Comparison of ENCODE assay signal across 18 cellular contexts in genomic region chr19:44719262-44719701, GRCh38. TPM values are rescaled to one million over a fixed set of nuclear protein-coding genes. Genes with fewer than 3 reads are reported as not detected.
DNase-seq lines count a peak whose midpoint lies in the region; ATAC-seq, FAIRE-seq and TF ChIP-seq lines count a peak whose summit lies in the region.
"Had no signal": no experiment of that assay in that cellular context is flagged by ENCODE, and none has a peak within 500 bp of the region (broad histone marks: within the 10 kb centered on the region; RNA-seq: fewer than 3 reads in every experiment).

No MANE protein-coding gene starts in this region.

- FAIRE-seq in K562 (lab: Jason Lieb, UNC) = no peak
- FAIRE-seq: H54 had no signal

- TF ChIP-seq CTCF in left ventricle myocardium inferior (IDR thresholded peaks at IDR 0.05; ENCODE audit: borderline replicate concordance) = no peak
- TF ChIP-seq CTCF in K562 (IDR thresholded peaks at IDR 0.05 in 2 of 3, conservative IDR thresholded peaks at IDR 0.05 in 1 of 3; ENCODE audit: insufficient read depth in 2 of 3, low read depth in 1 of 3, low read length in 3 of 3) = no peak
- no peak for TF ChIP-seq CTCF in mesothelial cell of epicardium (IDR thresholded peaks at IDR 0.05; ENCODE audit: unreplicated experiment)
- TF ChIP-seq CTCF in vagina (IDR thresholded peaks at IDR 0.05) = no peak

- peaks cover 40% of the 10 kb centered on the region for H3K4me1 ChIP-seq in left ventricle myocardium inferior
- H3K4me1 ChIP-seq in K562 (replicated peaks in 1 of 2; ENCODE audit: control insufficient read depth in 2 of 2, insufficient read depth in 2 of 2, low read length in 2 of 2) = peaks cover 9 to 24% of the 10 kb centered on the region in 2 experiments
- peaks cover 22% of the 10 kb centered on the region for H3K4me1 ChIP-seq in vagina

- no peak overlapping the region for H3K4me3 Mint-ChIP-seq in mesothelial cell of epicardium
- H3K4me3 Mint-ChIP-seq: activated CD4-positive, alpha-beta memory T cell treated with anti-CD3 and anti-CD28 coated beads for 36 hours; activated T-cell treated with anti-CD3 and anti-CD28 coated beads, Interleukin-2, amount 50 U/mL, for 24 hours; stimulated activated naive CD8-positive, alpha-beta T cell treated with anti-CD3 and anti-CD28 coated beads, Interleukin-15, Interleukin-2, amounts not matched to agents 100 ng/mL and 50 ng/mL, for 24 hours had no signal

- H3K27ac ChIP-seq in left ventricle myocardium inferior (replicated peaks) (peak overlapping the region; percentile 90), K562 (ENCODE audit: extremely low read depth, low read depth, low read length) (no peak overlapping the region), vagina (peak overlapping the region; percentile 75)
- H3K27ac ChIP-seq: brain microvascular endothelial cell had no signal

- no peaks in the 10 kb centered on the region for H4K20me1 ChIP-seq in K562 (replicated peaks; ENCODE audit: control insufficient read depth, insufficient read depth, low read length)

- POLR2A ChIA-PET in K562 (lab: Yijun Ruan, JAX) = interaction anchor here (0.8 kb wide), 1 partner anchor 41 kb away, joined by 3 read pairs; no protein-coding TSS in a partner anchor

- H3K9me1 ChIP-seq in K562 (ENCODE audit: control insufficient read depth, insufficient read depth, low read length) = no peaks in the 10 kb centered on the region

- intact Hi-C loops in left ventricle myocardium inferior (cut with micrococcal nuclease) (no loop called here), left ventricle myocardium superior (cut with micrococcal nuclease) (no loop called here), K562 (cut with micrococcal nuclease) (no loop called here), vagina (cut with DNase I) (no loop called here)

- ATAC-seq in left ventricle myocardium superior = no peak
- ATAC-seq in K562 = no peak
- ATAC-seq in HG02840 (IDR thresholded peaks at IDR 0.05; ENCODE audit: low FRiP score, unreplicated experiment) = no peak
- ATAC-seq in GM18519 (IDR thresholded peaks at IDR 0.05; ENCODE audit: low FRiP score, unreplicated experiment) = no peak

- peaks cover 22% of the 10 kb centered on the region for H3K4me1 Mint-ChIP-seq in mesothelial cell of epicardium

- peak overlapping the region; percentile 43 for H3K27ac Mint-ChIP-seq in mesothelial cell of epicardium
- H3K27ac Mint-ChIP-seq: activated CD4-positive, alpha-beta memory T cell treated with anti-CD3 and anti-CD28 coated beads for 36 hours; activated T-cell treated with anti-CD3 and anti-CD28 coated beads, Interleukin-2, amount 50 U/mL, for 24 hours; stimulated activated naive CD8-positive, alpha-beta T cell treated with anti-CD3 and anti-CD28 coated beads, Interleukin-15, Interleukin-2, amounts not matched to agents 100 ng/mL and 50 ng/mL, for 24 hours had no signal

- H3K9me3 Mint-ChIP-seq in mesothelial cell of epicardium = peaks cover 13% of the 10 kb centered on the region

- H3K9me3 ChIP-seq in left ventricle myocardium inferior (replicated peaks) (peaks cover 12% of the 10 kb centered on the region), K562 (replicated peaks; ENCODE audit: control insufficient read depth, insufficient read depth, low read depth, low read length) (peaks cover 10% of the 10 kb centered on the region), vagina (no peaks in the 10 kb centered on the region)

- TF ChIP-seq POLR2A in K562 (conservative IDR thresholded peaks at IDR 0.05) (no peak), vagina (IDR thresholded peaks at IDR 0.05) (no peak)

- no TSS peak for BruUV-seq in K562 (replicated peaks; lab: Mats Ljungman, UMichigan)

- no peaks in the 10 kb centered on the region for H3K27me3 ChIP-seq in left ventricle myocardium inferior (ENCODE audit: low read depth)
- H3K27me3 ChIP-seq in K562 (ENCODE audit: control insufficient read depth in 2 of 2, insufficient read depth in 2 of 2, low read length in 2 of 2) = no peaks in the 10 kb centered on the region
- no peaks in the 10 kb centered on the region for H3K27me3 ChIP-seq in vagina
- H3K27me3 ChIP-seq: brain microvascular endothelial cell, SJSA1 had no signal

- H3K36me3 Mint-ChIP-seq in mesothelial cell of epicardium = no peaks in the 10 kb centered on the region
- H3K36me3 Mint-ChIP-seq: activated CD4-positive, alpha-beta memory T cell treated with anti-CD3 and anti-CD28 coated beads for 36 hours had no signal

- no peaks in the 10 kb centered on the region for H3K27me3 Mint-ChIP-seq in mesothelial cell of epicardium (ENCODE audit: low read depth)
- H3K27me3 Mint-ChIP-seq: stimulated activated naive CD8-positive, alpha-beta T cell treated with anti-CD3 and anti-CD28 coated beads, Interleukin-15, Interleukin-2, amounts not matched to agents 100 ng/mL and 50 ng/mL, for 24 hours had no signal

- H3K79me2 ChIP-seq in K562 (ENCODE audit: control insufficient read depth, insufficient read depth, low read length) = no peaks in the 10 kb centered on the region

- no peak for TF ChIP-seq RAD21 in K562 (CRISPR knock-in tag; conservative IDR thresholded peaks at IDR 0.05 in 1 of 2, IDR thresholded peaks at IDR 0.05 in 1 of 2)

- in situ Hi-C loops in K562 (cut with MboI) = no loop called here

- peak overlapping the region in 1 of 2 experiments; percentile 54; a peak in 1 of 4 replicates for H3K9ac ChIP-seq in K562 (ENCODE audit: insufficient read depth in 1 of 2, low read depth in 2 of 2, low read length in 2 of 2)

- CTCF ChIA-PET in K562 (lab: Yijun Ruan, JAX; ENCODE audit: low intra/inter-chr PET ratio) = no interaction called here

- no peak overlapping the region for H3K4me2 ChIP-seq in K562 (ENCODE audit: insufficient read depth, low read length)

- H3K36me3 ChIP-seq in left ventricle myocardium inferior (no peaks in the 10 kb centered on the region), K562 (ENCODE audit: control insufficient read depth, insufficient read depth, low read length) (no peaks in the 10 kb centered on the region), vagina (no peaks in the 10 kb centered on the region)
- H3K36me3 ChIP-seq: brain microvascular endothelial cell, SJSA1 had no signal

- DNase-seq in left ventricle myocardium inferior (no peak), left ventricle myocardium superior (no peak), K562 (ENCODE audit: extremely low read depth in 1 of 4, low spot score in 3 of 4) (no peak), mesothelial cell of epicardium (ENCODE audit: low spot score in 2 of 2, unreplicated experiment in 2 of 2) (no peak), vagina (ENCODE audit: extremely low spot score in 2 of 2) (no peak), NCI-H524 treated with DMSO at 0.1 percent for 48 hours (lab: John Stamatoyannopoulos, UW) (no peak)
- DNase-seq: activated CD4-positive, alpha-beta memory T cell treated with anti-CD3 and anti-CD28 coated beads for 36 hours; activated naive CD4-positive, alpha-beta T cell treated with anti-CD3 and anti-CD28 coated beads, Interleukin-2, amount 50 U/mL, for 16 hours; activated T-cell treated with anti-CD3 and anti-CD28 coated beads, Interleukin-2, amount 50 U/mL, for 24 hours; brain microvascular endothelial cell; GF-D8; NCI-H1436 had no signal

- 36% methylated on average over 7 of the region's 8 CpGs for WGBS in K562 (ENCODE audit: insufficient coverage, low coverage, missing lambda C conversion rate)

- H2AFZ ChIP-seq in K562 (ENCODE audit: low read depth, low read length) = no peak overlapping the region

- H3K4me3 ChIP-seq in left ventricle myocardium inferior (no peak overlapping the region), K562 (no peak overlapping the region), vagina (no peak overlapping the region)

- TF ChIP-seq EP300 in K562 (IDR thresholded peaks at IDR 0.05; ENCODE audit: low read length) = no peak

RNA-seq across cellular contexts. Expression of gene CEACAM16, which starts 20.3 kb away (rescaled TPM):
- total RNA-seq in left ventricle myocardium inferior (not detected), left ventricle myocardium superior (not detected), K562 (2014; rRNA removed) (not detected in 2 replicates), K562 (2014; rRNA removed; fragmentation: Illumina TruSeq; extraction: Trizol) (not detected in 2 replicates), K562 (2015; rRNA removed; fragmentation: Illumina TruSeq; extraction: Trizol) (not detected in 2 replicates), K562 (2021) (not detected in 2 replicates), mesothelial cell of epicardium (not detected in 3 replicates), vagina (not detected)
- total RNA-seq in K562 (2011; cell fraction: chromatin; rRNA removed; ENCODE audit: low replicate concordance) = not detected in 2 replicates
- total RNA-seq in K562 (2011; cell fraction: nucleolus; rRNA removed) = not detected in 2 replicates
- not detected in 2 replicates for total RNA-seq in K562 (2011; cell fraction: nucleoplasm; rRNA removed)
- polyA plus RNA-seq in K562 (2011; rRNA removed) (not detected in 2 replicates), K562 (2014; fragmentation: Illumina TruSeq; extraction: Trizol) (not detected in 2 replicates), K562 (2014; fragmentation: Nextera tagmentation; extraction: Ambion mirVana) (not detected), K562 (2014; rRNA removed) (not detected in 2 replicates)
- not detected in 2 replicates for polyA plus RNA-seq in K562 (2011; cell fraction: cytosol; rRNA removed)
- polyA plus RNA-seq in K562 (2011; cell fraction: nucleus; rRNA removed) = not detected in 2 replicates
- not detected in 2 replicates for polyA plus RNA-seq in K562 (2012)
- polyA minus RNA-seq in K562 (2011; rRNA and poly(A)+ RNA removed) = not detected in 2 replicates
- polyA minus RNA-seq in K562 (2011; cell fraction: cytosol; rRNA and poly(A)+ RNA removed) = not detected in 2 replicates
- not detected in 2 replicates for polyA minus RNA-seq in K562 (2011; cell fraction: nucleus; rRNA and poly(A)+ RNA removed)
- total RNA-seq: activated CD4-positive, alpha-beta memory T cell treated with anti-CD3 and anti-CD28 coated beads for 36 hours; pulmonary artery endothelial cell; SJSA1 had no signal

RNA-seq across cellular contexts. Expression of gene BCL3, which starts 29.2 kb away (rescaled TPM):
- total RNA-seq in left ventricle myocardium inferior (15.0 TPM), left ventricle myocardium superior (14.5 TPM), K562 (2014; rRNA removed) (1.1 TPM in 2 replicates), K562 (2014; rRNA removed; fragmentation: Illumina TruSeq; extraction: Trizol) (0.07 TPM in 1 of 2 replicates, not detected in the other), K562 (2015; rRNA removed; fragmentation: Illumina TruSeq; extraction: Trizol) (0.33 and 0.72 TPM in 2 replicates), K562 (2021) (1.9 and 2.4 TPM in 2 replicates), mesothelial cell of epicardium (14.9 to 21.5 TPM (median 20.1 TPM) in 3 replicates), vagina (86.9 TPM)
- 3.7 and 11.5 TPM in 2 replicates for total RNA-seq in K562 (2011; cell fraction: chromatin; rRNA removed; ENCODE audit: low replicate concordance)
- total RNA-seq in K562 (2011; cell fraction: nucleolus; rRNA removed) = 6.4 and 6.8 TPM in 2 replicates
- 2.5 and 7.1 TPM in 2 replicates for total RNA-seq in K562 (2011; cell fraction: nucleoplasm; rRNA removed)
- polyA plus RNA-seq in K562 (2011; rRNA removed) (0.28 and 1.2 TPM in 2 replicates), K562 (2014; fragmentation: Illumina TruSeq; extraction: Trizol) (0.67 and 0.93 TPM in 2 replicates), K562 (2014; fragmentation: Nextera tagmentation; extraction: Ambion mirVana) (under 1 TPM in 1 of 2 experiments, not detected in 1; 0.03 TPM), K562 (2014; rRNA removed) (0.97 and 2.4 TPM in 2 replicates)
- polyA plus RNA-seq in K562 (2011; cell fraction: cytosol; rRNA removed) = 0.43 and 2.4 TPM in 2 replicates
- 5.5 and 6.5 TPM in 2 replicates for polyA plus RNA-seq in K562 (2011; cell fraction: nucleus; rRNA removed)
- 2.5 and 9.1 TPM in 2 replicates for polyA plus RNA-seq in K562 (2012)
- 0.21 TPM in 1 of 2 replicates, not detected in the other for polyA minus RNA-seq in K562 (2011; rRNA and poly(A)+ RNA removed)
- 2.5 TPM in 2 replicates for polyA minus RNA-seq in K562 (2011; cell fraction: cytosol; rRNA and poly(A)+ RNA removed)
- polyA minus RNA-seq in K562 (2011; cell fraction: nucleus; rRNA and poly(A)+ RNA removed) = 0.78 and 2.3 TPM in 2 replicates

RNA-seq across cellular contexts. Expression of gene CEACAM19, which starts 48.0 kb away (rescaled TPM):
- 2.2 TPM for total RNA-seq in left ventricle myocardium inferior
- total RNA-seq in left ventricle myocardium superior = 4.2 TPM
- 0.65 and 0.67 TPM in 2 replicates for total RNA-seq in K562 (2011; cell fraction: chromatin; rRNA removed; ENCODE audit: low replicate concordance)
- 0.67 and 0.79 TPM in 2 replicates for total RNA-seq in K562 (2011; cell fraction: nucleolus; rRNA removed)
- total RNA-seq in K562 (2011; cell fraction: nucleoplasm; rRNA removed) = not detected in 2 replicates
- total RNA-seq in K562 (2014; rRNA removed) = 0.49 TPM in 1 of 2 replicates, not detected in the other
- total RNA-seq in K562 (2014; rRNA removed; fragmentation: Illumina TruSeq; extraction: Trizol) = 0.13 and 0.15 TPM in 2 replicates
- 0.15 TPM in 1 of 2 replicates, not detected in the other for total RNA-seq in K562 (2015; rRNA removed; fragmentation: Illumina TruSeq; extraction: Trizol)
- 0.09 and 0.29 TPM in 2 replicates for total RNA-seq in K562 (2021)
- 0.17 and 0.31 TPM in 2 replicates for polyA plus RNA-seq in K562 (2011; rRNA removed)
- 0.06 TPM in 1 of 2 replicates, not detected in the other for polyA plus RNA-seq in K562 (2011; cell fraction: cytosol; rRNA removed)
- 1.1 and 1.3 TPM in 2 replicates for polyA plus RNA-seq in K562 (2011; cell fraction: nucleus; rRNA removed)
- polyA plus RNA-seq in K562 (2012) = 0.25 and 2.0 TPM in 2 replicates
- polyA plus RNA-seq in K562 (2014; fragmentation: Illumina TruSeq; extraction: Trizol) = 0.17 and 0.30 TPM in 2 replicates
- polyA plus RNA-seq in K562 (2014; fragmentation: Nextera tagmentation; extraction: Ambion mirVana) = not detected
- polyA plus RNA-seq in K562 (2014; rRNA removed) = 0.50 TPM in 1 of 2 replicates, not detected in the other
- 0.24 TPM in 1 of 2 replicates, not detected in the other for polyA minus RNA-seq in K562 (2011; rRNA and poly(A)+ RNA removed)
- not detected in 2 replicates for polyA minus RNA-seq in K562 (2011; cell fraction: cytosol; rRNA and poly(A)+ RNA removed)
- polyA minus RNA-seq in K562 (2011; cell fraction: nucleus; rRNA and poly(A)+ RNA removed) = 0.44 and 0.54 TPM in 2 replicates
- total RNA-seq in mesothelial cell of epicardium = 10.2 to 11.2 TPM (median 11.0 TPM) in 3 replicates
- total RNA-seq in vagina = 7.1 TPM

RNA-seq across cellular contexts. Expression of gene CBLC, which starts 58.4 kb away (rescaled TPM):
- total RNA-seq in left ventricle myocardium inferior (not detected), left ventricle myocardium superior (not detected), K562 (2014; rRNA removed) (0.09 TPM in 1 of 2 replicates, not detected in the other), K562 (2014; rRNA removed; fragmentation: Illumina TruSeq; extraction: Trizol) (not detected in 2 replicates), K562 (2015; rRNA removed; fragmentation: Illumina TruSeq; extraction: Trizol) (not detected in 2 replicates), K562 (2021) (not detected in 2 replicates), mesothelial cell of epicardium (8.5 to 10.8 TPM (median 8.8 TPM) in 3 replicates), vagina (42.2 TPM)
- not detected in 2 replicates for total RNA-seq in K562 (2011; cell fraction: chromatin; rRNA removed; ENCODE audit: low replicate concordance)
- total RNA-seq in K562 (2011; cell fraction: nucleolus; rRNA removed) = not detected in 2 replicates
- not detected in 2 replicates for total RNA-seq in K562 (2011; cell fraction: nucleoplasm; rRNA removed)
- polyA plus RNA-seq in K562 (2011; rRNA removed) (not detected in 2 replicates), K562 (2014; fragmentation: Illumina TruSeq; extraction: Trizol) (not detected in 2 replicates), K562 (2014; fragmentation: Nextera tagmentation; extraction: Ambion mirVana) (not detected), K562 (2014; rRNA removed) (not detected in 2 replicates)
- polyA plus RNA-seq in K562 (2011; cell fraction: cytosol; rRNA removed) = not detected in 2 replicates
- not detected in 2 replicates for polyA plus RNA-seq in K562 (2011; cell fraction: nucleus; rRNA removed)
- not detected in 2 replicates for polyA plus RNA-seq in K562 (2012)
- polyA minus RNA-seq in K562 (2011; rRNA and poly(A)+ RNA removed) = not detected in 2 replicates
- not detected in 2 replicates for polyA minus RNA-seq in K562 (2011; cell fraction: cytosol; rRNA and poly(A)+ RNA removed)
- polyA minus RNA-seq in K562 (2011; cell fraction: nucleus; rRNA and poly(A)+ RNA removed) = not detected in 2 replicates
- total RNA-seq: activated CD4-positive, alpha-beta memory T cell treated with anti-CD3 and anti-CD28 coated beads for 36 hours; SJSA1 had no signal
